Comparison of ENCODE assay signal across 8 cellular contexts in genomic region chr2:160493227-160494028, GRCh38. TPM values are rescaled to one million over a fixed set of nuclear protein-coding genes. Genes with fewer than 3 reads are reported as not detected.
DNase-seq lines count a peak whose midpoint lies in the region; ATAC-seq and TF ChIP-seq lines count a peak whose summit lies in the region.

Gene RBMS1 (minus strand): TSS chr2:160493807. CDS start chr2:160493363, 444 bp downstream.

- TF ChIP-seq CTCF in foreskin fibroblast (IDR thresholded peaks at IDR 0.05; ENCODE audit: low read depth, low read length): no peak
- TF ChIP-seq CTCF in neural progenitor cell (IDR thresholded peaks at IDR 0.05): no peak

- peak within 1 kb of the TSS; percentile 86 for H3K4me2 ChIP-seq in neural progenitor cell

- no peaks in the 10 kb centered on the region for H4K20me1 ChIP-seq in neural progenitor cell (ENCODE audit: low read depth)

- peak within 1 kb of the TSS; percentile 81 for H3K27ac ChIP-seq in CD4-positive, alpha-beta memory T cell (ENCODE audit: low read depth, low read length)
- H3K27ac ChIP-seq in neural progenitor cell (peak within 1 kb of the TSS; percentile 75), temporal lobe (ENCODE audit: low read depth, low read length) (peak within 1 kb of the TSS; percentile 50)

- H3K4me1 Mint-ChIP-seq in CD4-positive, alpha-beta memory T cell: peaks cover 21 to 46% (median 32%) of the 10 kb centered on the region in 4 donors
- H3K4me1 Mint-ChIP-seq in neural progenitor cell: peaks cover 24% of the 10 kb centered on the region

- intact Hi-C loops in CD4-positive, alpha-beta memory T cell (cut with micrococcal nuclease): loop anchor here (1.0 to 10.0 kb wide), 3 partner anchors 65 to 671 kb away; partner anchors contain the start of gene TANK

- H3K4me3 Mint-ChIP-seq in CD4-positive, alpha-beta memory T cell: peak within 1 kb of the TSS; percentile 91 to 98 (median 95)
- H3K4me3 Mint-ChIP-seq in neural progenitor cell: peak within 1 kb of the TSS; percentile 97

- no peaks in the 10 kb centered on the region for H3K9me3 ChIP-seq in CD4-positive, alpha-beta memory T cell (ENCODE audit: control insufficient read depth in 1 of 2, low read length in 2 of 2)
- no peaks in the 10 kb centered on the region for H3K9me3 ChIP-seq in neural progenitor cell (ENCODE audit: low read depth)

- H3K4me3 ChIP-seq in CD4-positive, alpha-beta memory T cell (ENCODE audit: low read length in 2 of 2): peak within 1 kb of the TSS; percentile 49 to 64
- H3K4me3 ChIP-seq in foreskin fibroblast (ENCODE audit: low read depth in 1 of 2, low read length in 2 of 2) (peak within 1 kb of the TSS; percentile 72 to 96), neural progenitor cell (peak within 1 kb of the TSS; percentile 98)

- DNase-seq in CD4-positive, alpha-beta memory T cell: peak; percentile 47 to 69 (median 51)
- peak; percentile 70 for DNase-seq in RPMI7951 (ENCODE audit: low read depth)
- peak; percentile 31 for DNase-seq in activated gamma-delta T cell (lab: John Stamatoyannopoulos, UW)
- peak; percentile 38 to 74 for DNase-seq in foreskin fibroblast
- peak; percentile 84 for DNase-seq in neural progenitor cell (ENCODE audit: low spot score)

- CTCF ChIA-PET in CD4-positive, alpha-beta memory T cell (lab: Charles Lee; ENCODE audit: partially characterized antibody): interaction anchor here (1.6 kb wide), 2 partner anchors 64 kb away, joined by 5 read pairs; no protein-coding TSS in a partner anchor

- no peaks in the 10 kb centered on the region for H3K27me3 ChIP-seq in CD4-positive, alpha-beta memory T cell (ENCODE audit: insufficient read depth, low read length)
- peaks cover 11% of the 10 kb centered on the region for H3K27me3 ChIP-seq in neural progenitor cell

- peak within 1 kb of the TSS; percentile 91 for H2AFZ ChIP-seq in neural progenitor cell (replicated peaks)

- H3K36me3 Mint-ChIP-seq in CD4-positive, alpha-beta memory T cell: peaks cover 0 to 7% of the 10 kb centered on the region in 2 donors
- peaks cover 1% of the 10 kb centered on the region for H3K36me3 Mint-ChIP-seq in neural progenitor cell

- peaks cover 5% of the 10 kb centered on the region for H3F3A ChIP-seq in neural progenitor cell (ENCODE audit: low read depth)

- H3K36me3 ChIP-seq in CD4-positive, alpha-beta memory T cell (ENCODE audit: insufficient read depth, low read length): no peaks in the 10 kb centered on the region
- no peaks in the 10 kb centered on the region for H3K36me3 ChIP-seq in neural progenitor cell

- H3K4me1 ChIP-seq in CD4-positive, alpha-beta memory T cell (ENCODE audit: insufficient read depth, low read length): peaks cover 43% of the 10 kb centered on the region
- peaks cover 13% of the 10 kb centered on the region for H3K4me1 ChIP-seq in neural progenitor cell

- ATAC-seq in HG02798 (IDR thresholded peaks at IDR 0.05; ENCODE audit: poor library complexity, unreplicated experiment) (peak; percentile 42), HG03469 (IDR thresholded peaks at IDR 0.05; ENCODE audit: unreplicated experiment) (no peak)

- POLR2A ChIA-PET in CD4-positive, alpha-beta memory T cell (lab: Charles Lee; ENCODE audit: partially characterized antibody): interaction anchor here (0.9 to 1.9 kb wide), 7 partner anchors 11 to 95 kb away, joined by 3 to 9 read pairs (median 5); no protein-coding TSS in a partner anchor

- H3K27me3 Mint-ChIP-seq in CD4-positive, alpha-beta memory T cell: no peaks in the 10 kb centered on the region
- H3K27me3 Mint-ChIP-seq in neural progenitor cell (ENCODE audit: insufficient read depth, low read depth): peaks cover 3% of the 10 kb centered on the region

- H3K79me2 ChIP-seq in neural progenitor cell (ENCODE audit: low read depth): peaks cover 42% of the 10 kb centered on the region

- H3K9me3 Mint-ChIP-seq in CD4-positive, alpha-beta memory T cell: no peaks in the 10 kb centered on the region
- peaks cover 2% of the 10 kb centered on the region for H3K9me3 Mint-ChIP-seq in neural progenitor cell

- peak within 1 kb of the TSS; percentile 36 for H3K9ac ChIP-seq in neural progenitor cell

- peak within 1 kb of the TSS; percentile 85 to 97 (median 90) for H3K27ac Mint-ChIP-seq in CD4-positive, alpha-beta memory T cell
- H3K27ac Mint-ChIP-seq in neural progenitor cell: peak within 1 kb of the TSS; percentile 83

RNA-seq across cellular contexts. Expression of gene RBMS1, which starts in this region (rescaled TPM):
- total RNA-seq in CD4-positive, alpha-beta memory T cell: 100 to 1,000 TPM; 101 to 103 TPM
- 100 to 1,000 TPM; 121 to 131 TPM for polyA plus RNA-seq in CD4-positive, alpha-beta memory T cell
- 58.4 and 82.7 TPM in 2 replicates for total RNA-seq in RPMI7951 (2014; rRNA removed; shearing (Covaris generic))
- total RNA-seq in neural progenitor cell (ENCODE audit: low replicate concordance) (70.5 and 101 TPM in 2 replicates), temporal lobe (8.9 TPM)

Comparison
In these comparisons a context has a peak if more than half of its experiments do, and no peak if none do; other contexts are left out.
1. DNase-seq: peak in every context shown above with its lines; median percentile 84 in neural progenitor cell; 70 in RPMI7951; 56 in foreskin fibroblast; 51 in CD4-positive, alpha-beta memory T cell; 31 in activated gamma-delta T cell.